19 cellular contexts compared by ENCODE assay signal in genomic region chr5:138372653-138373052, GRCh38. TPM values are rescaled to one million over a fixed set of nuclear protein-coding genes. Genes with fewer than 3 reads are reported as not detected.
DNase-seq lines count a peak whose midpoint lies in the region; ATAC-seq and TF ChIP-seq lines count a peak whose summit lies in the region.
"Had no signal": no experiment of that assay in that cellular context is flagged by ENCODE, and none has a peak within 500 bp of the region (broad histone marks: within the 10 kb centered on the region; RNA-seq: fewer than 3 reads in every experiment).

No MANE protein-coding gene starts in this region.

- no peak overlapping the region for H3K4me3 Mint-ChIP-seq in CD14-positive monocyte
- no peak overlapping the region for H3K4me3 Mint-ChIP-seq in brain

- TF ChIP-seq POLR2A in NB4 (IDR thresholded peaks at IDR 0.05; ENCODE audit: extremely low read depth, insufficient read length), result no peak

- H3K27ac ChIP-seq in neutrophil, result peak overlapping the region; percentile 90
- H3K27ac ChIP-seq: GM23248 had no signal

- H3K36me3 Mint-ChIP-seq in CD14-positive monocyte (peaks cover 44 to 54% of the 10 kb centered on the region in 2 donors), brain (peaks cover 41% of the 10 kb centered on the region)

- peaks cover 51% of the 10 kb centered on the region for H3K36me3 ChIP-seq in neutrophil

- intact Hi-C loops in CD14-positive monocyte (cut with micrococcal nuclease), result loop anchor here in 1 of 2 donors (5.0 kb wide), 1 partner anchor 35 kb away; the partner anchor contains the start of gene FAM53C

- H3K4me1 Mint-ChIP-seq in CD14-positive monocyte (peaks cover 42% of the 10 kb centered on the region), brain (peaks cover 31% of the 10 kb centered on the region)

- H3K9me3 Mint-ChIP-seq in CD14-positive monocyte (peaks cover 0 to 3% (median 0%) of the 10 kb centered on the region in 7 donors), brain (no peaks in the 10 kb centered on the region)

- no peaks in the 10 kb centered on the region for H3K9me3 ChIP-seq in neutrophil
- H3K9me3 ChIP-seq: SK-N-SH had no signal

- no peak for ATAC-seq in omental fat pad (ENCODE audit: low FRiP score)

- no peaks in the 10 kb centered on the region for H3K27me3 ChIP-seq in neutrophil

- peaks cover 50 to 53% of the 10 kb centered on the region in 2 experiments for H3K4me1 ChIP-seq in neutrophil (ENCODE audit: control insufficient read depth in 1 of 2, insufficient read depth in 1 of 2, low read depth in 1 of 2, low read length in 1 of 2)

- H3K27ac Mint-ChIP-seq in CD14-positive monocyte (peak overlapping the region in 6 of 7 donors; percentile 3 to 84 (median 63)), brain (peak overlapping the region in 4 of 5 experiments; percentile 11 to 89 (median 60))

- H3K4me3 ChIP-seq in NB4 (ENCODE audit: low read depth, low read length) (no peak overlapping the region), neutrophil (ENCODE audit: low read depth in 1 of 2, low read length in 1 of 2) (no peak overlapping the region)
- H3K4me3 ChIP-seq: GM23248 had no signal

- DNase-seq in CD14-positive monocyte (ENCODE audit: low spot score) (no peak), NB4 (ENCODE audit: low read depth) (peak; percentile 13), omental fat pad (ENCODE audit: low spot score) (no peak), AML-193 (lab: John Stamatoyannopoulos, UW) (no peak)
- DNase-seq in activated CD8-positive, alpha-beta memory T cell treated with anti-CD3 and anti-CD28 coated beads, Interleukin-2, amount 50 U/mL, for 48 hours, result no peak
- DNase-seq: C1 segment of cervical spinal cord; DND-41; GM23248; HCEC 1CT; NCI-H187; NCI-H2107; NCI-H510A; NCI-H748 treated with DMSO at 0.1 percent for 48 hours; NK-92 treated with Interleukin-12 subunit alpha and Interleukin-12 subunit beta, amount 100 ng/mL, for 24 hours; OCI-M1; SHP77; SK-N-SH had no signal

- H3K27me3 Mint-ChIP-seq in CD14-positive monocyte (ENCODE audit: low read depth in 3 of 3), result no peaks in the 10 kb centered on the region
- H3K27me3 Mint-ChIP-seq in brain, result no peaks in the 10 kb centered on the region

- TF ChIP-seq CTCF in CD14-positive monocyte (IDR thresholded peaks at IDR 0.05) (no peak), NB4 (IDR thresholded peaks at IDR 0.05; ENCODE audit: low read depth, low read length) (no peak), brain (conservative IDR thresholded peaks at IDR 0.05) (no peak), neutrophil (IDR thresholded peaks at IDR 0.05) (no peak), omental fat pad (IDR thresholded peaks at IDR 0.05) (no peak)

RNA-seq across cellular contexts. Expression of gene KDM3B, which starts 20.2 kb away (rescaled TPM):
- polyA plus RNA-seq in CD14-positive monocyte (10 to 100 TPM; 11.7 to 17.4 TPM), brain (ENCODE audit: insufficient read depth, low read depth, low replicate concordance) (44.3 TPM)
- total RNA-seq in omental fat pad, result 10 to 100 TPM; 47.6 to 66.2 (median 54.1) TPM

RNA-seq across cellular contexts. Expression of gene FAM53C, which starts 34.6 kb away (rescaled TPM):
- polyA plus RNA-seq in CD14-positive monocyte (10 to 100 TPM; 24.9 to 28.7 TPM), brain (ENCODE audit: insufficient read depth, low read depth, low replicate concordance) (20.9 TPM)
- total RNA-seq in omental fat pad, result 10 to 100 TPM; 21.9 to 38.7 (median 25.3) TPM

RNA-seq across cellular contexts. Expression of gene CDC25C, which starts 41.0 kb away (rescaled TPM):
- not detected for polyA plus RNA-seq in CD14-positive monocyte
- 13.2 TPM for polyA plus RNA-seq in brain (ENCODE audit: insufficient read depth, low read depth, low replicate concordance)
- under 1 TPM in 2 of 4 donors, not detected in 2; 0.56 to 0.72 TPM for total RNA-seq in omental fat pad

Comparison
In these comparisons a context has a peak if more than half of its experiments do, and no peak if none do; other contexts are left out.
1. RNA of gene CDC25C, which starts 41.0 kb away (polyA plus RNA-seq): 13.2 TPM in brain (single experiment); not detected in CD14-positive monocyte; every median in the first group is over 10 times any median in the second.